Comparison of ENCODE assay signal across 32 cellular contexts in genomic region chr1:85546748-85547147, GRCh38. TPM values are rescaled to one million over a fixed set of nuclear protein-coding genes. Genes with fewer than 3 reads are reported as not detected.
"Had no signal": no experiment of that assay in that cellular context is flagged by ENCODE, and none has a peak within 500 bp of the region (broad histone marks: within the 10 kb centered on the region; RNA-seq: fewer than 3 reads in every experiment).

No MANE protein-coding gene starts in this region.

- H3K4me3 Mint-ChIP-seq: activated B cell treated with CpG ODN at 0.5 μM for 24 hours; activated CD4-positive, alpha-beta memory T cell treated with anti-CD3 and anti-CD28 coated beads, Interleukin-2, amount 10 ng/mL, durations not matched to agents 7 days and 5 days; activated CD8-positive, alpha-beta memory T cell treated with anti-CD3 and anti-CD28 coated beads, Interleukin-2, amount 10 ng/mL, durations not matched to agents 7 days and 5 days; activated naive CD4-positive, alpha-beta T cell treated with anti-CD3 and anti-CD28 coated beads, Interleukin-2, amount 10 ng/mL, durations not matched to agents 7 days and 5 days; activated naive CD8-positive, alpha-beta T cell; activated naive CD8-positive, alpha-beta T cell treated with anti-CD3 and anti-CD28 coated beads, Interleukin-2, amount 50 U/mL, for 24 hours; brain had no signal

- H3K4me1 Mint-ChIP-seq: activated B cell treated with CpG ODN at 0.5 μM for 24 hours; activated CD4-positive, alpha-beta memory T cell treated with anti-CD3 and anti-CD28 coated beads, Interleukin-2, amount 10 ng/mL, durations not matched to agents 7 days and 5 days; activated CD8-positive, alpha-beta memory T cell treated with anti-CD3 and anti-CD28 coated beads, Interleukin-2, amount 10 ng/mL, durations not matched to agents 7 days and 5 days; activated naive CD4-positive, alpha-beta T cell treated with anti-CD3 and anti-CD28 coated beads, Interleukin-2, amount 10 ng/mL, durations not matched to agents 7 days and 5 days; activated naive CD8-positive, alpha-beta T cell treated with anti-CD3 and anti-CD28 coated beads, Interleukin-2, amount 50 U/mL, for 24 hours had no signal

- H3K36me3 Mint-ChIP-seq: activated CD8-positive, alpha-beta memory T cell treated with anti-CD3 and anti-CD28 coated beads, Interleukin-2, amount 10 ng/mL, durations not matched to agents 7 days and 5 days; activated naive CD4-positive, alpha-beta T cell treated with anti-CD3 and anti-CD28 coated beads, Interleukin-2, amount 10 ng/mL, durations not matched to agents 7 days and 5 days; activated naive CD8-positive, alpha-beta T cell; brain had no signal

- H3K27ac ChIP-seq: PC-9, VCaP had no signal

- H2AFZ ChIP-seq: PC-9 had no signal

- H3K9me3 Mint-ChIP-seq: activated B cell treated with CpG ODN at 0.5 μM for 24 hours; activated CD4-positive, alpha-beta memory T cell treated with anti-CD3 and anti-CD28 coated beads, Interleukin-2, amount 10 ng/mL, durations not matched to agents 7 days and 5 days; activated naive CD4-positive, alpha-beta T cell treated with anti-CD3 and anti-CD28 coated beads, Interleukin-2, amount 10 ng/mL, durations not matched to agents 7 days and 5 days; activated naive CD8-positive, alpha-beta T cell treated with anti-CD3 and anti-CD28 coated beads, Interleukin-2, amount 50 U/mL, for 24 hours had no signal

- H3K27ac Mint-ChIP-seq: activated B cell treated with CpG ODN at 0.5 μM for 24 hours; activated CD4-positive, alpha-beta memory T cell treated with anti-CD3 and anti-CD28 coated beads, Interleukin-2, amount 10 ng/mL, durations not matched to agents 7 days and 5 days; activated CD8-positive, alpha-beta memory T cell treated with anti-CD3 and anti-CD28 coated beads, Interleukin-2, amount 10 ng/mL, durations not matched to agents 7 days and 5 days; activated naive CD4-positive, alpha-beta T cell treated with anti-CD3 and anti-CD28 coated beads, Interleukin-2, amount 10 ng/mL, durations not matched to agents 7 days and 5 days; activated naive CD8-positive, alpha-beta T cell; activated naive CD8-positive, alpha-beta T cell treated with anti-CD3 and anti-CD28 coated beads, Interleukin-2, amount 50 U/mL, for 24 hours; brain had no signal

- FAIRE-seq: bronchial epithelial cell had no signal

- H3K27me3 Mint-ChIP-seq: brain had no signal

- ATAC-seq: activated CD8-positive, alpha-beta memory T cell treated with anti-CD3 and anti-CD28 coated beads, Interleukin-2, amount 10 ng/mL, durations not matched to agents 7 days and 5 days; activated naive CD8-positive, alpha-beta T cell treated with anti-CD3 and anti-CD28 coated beads, Interleukin-2, amount 50 U/mL, for 24 hours had no signal

- H3K4me3 ChIP-seq: PC-9 had no signal

- DNase-seq: activated B cell treated with CpG ODN at 0.5 μM for 24 hours; activated CD4-positive, alpha-beta memory T cell treated with anti-CD3 and anti-CD28 coated beads, Interleukin-2, amount 10 ng/mL, durations not matched to agents 7 days and 5 days; activated CD4-positive, alpha-beta T cell treated with anti-CD3 and anti-CD28 coated beads for 4 hours; activated CD4-positive, CD25-positive, alpha-beta regulatory T cell treated with anti-CD3 and anti-CD28 coated beads, Interleukin-2, amount 50 U/mL, for 72 hours; activated CD8-positive, alpha-beta memory T cell treated with anti-CD3 and anti-CD28 coated beads for 24 hours; activated CD8-positive, alpha-beta memory T cell treated with anti-CD3 and anti-CD28 coated beads, Interleukin-2, amount 10 ng/mL, durations not matched to agents 7 days and 5 days; activated CD8-positive, alpha-beta memory T cell treated with anti-CD3 and anti-CD28 coated beads, Interleukin-2, amount 50 U/mL, for 48 hours; activated effector memory CD4-positive, alpha-beta T cell treated with Interleukin-2 at 50 U/mL for 16 hours; activated naive CD4-positive, alpha-beta T cell treated with anti-CD3 and anti-CD28 coated beads, Interleukin-2, amount 10 ng/mL, durations not matched to agents 7 days and 5 days; activated naive CD8-positive, alpha-beta T cell treated with anti-CD3 and anti-CD28 coated beads, Interleukin-2, amount 50 U/mL, for 24 hours; activated T-cell treated with anti-CD3 and anti-CD28 coated beads, Interleukin-2, amount 50 U/mL, for 48 hours; anterior cingulate cortex; caudate nucleus; NCI-H1105; NCI-H1417 treated with DMSO at 0.1 percent for 48 hours; NCI-H1694; NCI-H1930; NCI-H2081 treated with DMSO at 0.1 percent for 48 hours; NCI-H226; NCI-H446 treated with DMSO at 0.1 percent for 48 hours; NCI-H524; NCI-H69; PC-9; Right ventricle myocardium superior; SW 1271; T-helper 1 cell; T-helper 2 cell; T-helper 9 cell had no signal

RNA-seq across cellular contexts. Expression of gene CCN1, which starts 33.8 kb away (rescaled TPM):
- total RNA-seq: activated B cell treated with CpG ODN at 0.5 μM for 24 hours; activated CD4-positive, alpha-beta memory T cell treated with anti-CD3 and anti-CD28 coated beads, Interleukin-2, amount 10 ng/mL, durations not matched to agents 7 days and 5 days; activated CD8-positive, alpha-beta memory T cell treated with anti-CD3 and anti-CD28 coated beads, Interleukin-2, amount 10 ng/mL, durations not matched to agents 7 days and 5 days had no signal
